In genomic region chr11:13346470-13346869, GRCh38 we compare ENCODE assay signal across 2 cellular contexts.
TF ChIP-seq lines count a peak whose summit lies in the region.

No MANE protein-coding gene starts in this region.

TF ChIP-seq in HepG2, 621 proteins besides CTCF, POLR2A, EP300 and RAD21:
- no peak for TF ChIP-seq ZNF264 (CRISPR knock-in tag; IDR thresholded peaks at IDR 0.05)
- peak; percentile 55; the same call in 1 of the 2 replicates for TF ChIP-seq CEBPB (IDR thresholded peaks at IDR 0.05; ENCODE audit: borderline replicate concordance, low read depth, low read length)

TF ChIP-seq in IMR-90, 13 proteins besides CTCF, POLR2A, EP300 and RAD21 (continued from another document):
- TF ChIP-seq CEBPB (IDR thresholded peaks at IDR 0.05; ENCODE audit: low read depth, low read length), result peak; percentile 63
- TF ChIP-seq USF2 (IDR thresholded peaks at IDR 0.05; ENCODE audit: low read depth, low read length), result no peak
- no peak for TF ChIP-seq CHD1 (IDR thresholded peaks at IDR 0.05; ENCODE audit: low read depth, low read length)
- TF ChIP-seq MAZ (IDR thresholded peaks at IDR 0.05; ENCODE audit: borderline replicate concordance, low read depth, low read length), result no peak
